10 cellular contexts compared by ENCODE assay signal in genomic region chr9:95090871-95091573, GRCh38.
DNase-seq lines count a peak whose midpoint lies in the region; ATAC-seq, FAIRE-seq and TF ChIP-seq lines count a peak whose summit lies in the region.
"Had no signal": no experiment of that assay in that cellular context is flagged by ENCODE, and none has a peak within 500 bp of the region (broad histone marks: within the 10 kb centered on the region; RNA-seq: fewer than 3 reads in every experiment).

No MANE protein-coding gene starts in this region.

- peaks cover 0 to 35% (median 10%) of the 10 kb centered on the region in 11 experiments; a peak in 10 of 22 replicates for H4K20me1 ChIP-seq in BLaER1 treated with 17β-estradiol and CSF1 and Interleukin-3, amounts not matched to agents 10 nM and 100 nM
- no peaks in the 10 kb centered on the region for H4K20me1 ChIP-seq in K562 (replicated peaks; ENCODE audit: control insufficient read depth, insufficient read depth, low read length)

- H3K9ac ChIP-seq in BLaER1 treated with 17β-estradiol and CSF1 and Interleukin-3, amounts not matched to agents 10 nM and 100 nM = peak overlapping the region in 8 of 11 experiments; percentile 57 to 77 (median 68); a peak in 9 of 22 replicates
- H3K9ac ChIP-seq in K562 (ENCODE audit: insufficient read depth in 1 of 2, low read depth in 2 of 2, low read length in 2 of 2) = peak overlapping the region in 1 of 2 experiments; percentile 23; a peak in 2 of 4 replicates

- TF ChIP-seq RAD21 in K562 (CRISPR knock-in tag; conservative IDR thresholded peaks at IDR 0.05 in 1 of 2, IDR thresholded peaks at IDR 0.05 in 1 of 2) = no peak

- no peak for FAIRE-seq in K562 (lab: Jason Lieb, UNC)

- H3K79me2 ChIP-seq in K562 (ENCODE audit: control insufficient read depth, insufficient read depth, low read length) = no peaks in the 10 kb centered on the region

- ATAC-seq in K562 (no peak), gastrocnemius medialis (no peak), GM19324 (IDR thresholded peaks at IDR 0.05; ENCODE audit: low FRiP score, unreplicated experiment) (no peak), HG03571 (IDR thresholded peaks at IDR 0.05; ENCODE audit: unreplicated experiment) (no peak), GM19023 (IDR thresholded peaks at IDR 0.05; ENCODE audit: unreplicated experiment) (no peak)

- in situ Hi-C loops in K562 (cut with MboI) (no loop called here), gastrocnemius medialis (cut with MboI; ENCODE audit: low sequenced_read_pairs in 4 of 4) (no loop called here)

- TF ChIP-seq POLR2A in K562 (conservative IDR thresholded peaks at IDR 0.05) = no peak
- TF ChIP-seq POLR2A in gastrocnemius medialis (IDR thresholded peaks at IDR 0.05) = no peak

- no peaks in the 10 kb centered on the region for H3K9me1 ChIP-seq in K562 (ENCODE audit: control insufficient read depth, insufficient read depth, low read length)

- 61% methylated on average over 12 of the region's 14 CpGs for WGBS in K562 (ENCODE audit: insufficient coverage, low coverage, missing lambda C conversion rate)

- CTCF ChIA-PET in K562 (lab: Yijun Ruan, JAX; ENCODE audit: low intra/inter-chr PET ratio) = no interaction called here

- peak overlapping the region in 7 of 11 experiments; percentile 64 to 80 (median 73); a peak in 13 of 22 replicates for H3K27ac ChIP-seq in BLaER1 treated with 17β-estradiol and CSF1 and Interleukin-3, amounts not matched to agents 10 nM and 100 nM
- H3K27ac ChIP-seq in K562 (ENCODE audit: extremely low read depth, low read depth, low read length) = no peak overlapping the region
- peak overlapping the region; percentile 85 for H3K27ac ChIP-seq in layer of hippocampus (ENCODE audit: low read depth, low read length)
- peak overlapping the region; percentile 87 to 96 (median 90) for H3K27ac ChIP-seq in gastrocnemius medialis

- BruUV-seq in K562 (replicated peaks; lab: Mats Ljungman, UMichigan) = no TSS peak

- peak in 1 of 4 experiments; percentile 18 for DNase-seq in K562 (ENCODE audit: extremely low read depth in 1 of 4, low spot score in 3 of 4)
- DNase-seq in gastrocnemius medialis = peak in 1 of 2 donors; percentile 33
- no peak for DNase-seq in activated CD8-positive, alpha-beta memory T cell treated with anti-CD3 and anti-CD28 coated beads, Interleukin-2, amount 50 U/mL, for 4 hours
- DNase-seq: Kasumi-1, NCI-H446 treated with DMSO at 0.1 percent for 48 hours had no signal

- H3K36me3 ChIP-seq in BLaER1 treated with 17β-estradiol and CSF1 and Interleukin-3, amounts not matched to agents 10 nM and 100 nM = peaks cover 0 to 9% (median 8%) of the 10 kb centered on the region in 11 experiments; a peak in 15 of 22 replicates
- H3K36me3 ChIP-seq in K562 (ENCODE audit: control insufficient read depth, insufficient read depth, low read length) (peaks cover 2% of the 10 kb centered on the region; the same call in 1 of the 3 replicates), gastrocnemius medialis (peaks cover 0 to 5% of the 10 kb centered on the region in 2 donors)

- no peak overlapping the region; a peak in 1 of 20 replicates for H3K4me3 ChIP-seq in BLaER1 treated with 17β-estradiol and CSF1 and Interleukin-3, amounts not matched to agents 10 nM and 100 nM
- H3K4me3 ChIP-seq in K562 (no peak overlapping the region), gastrocnemius medialis (no peak overlapping the region)

- no peak overlapping the region for H2AFZ ChIP-seq in K562 (ENCODE audit: low read depth, low read length)

- POLR2A ChIA-PET in K562 (lab: Yijun Ruan, JAX) = interaction anchor here (1.0 kb wide), 1 partner anchor 10 kb away, joined by 3 read pairs; no protein-coding TSS in a partner anchor

- intact Hi-C loops in K562 (cut with micrococcal nuclease) = loop anchor here (10.0 kb wide), 1 partner anchor 306 kb away; no protein-coding TSS in a partner anchor
- intact Hi-C loops in gastrocnemius medialis (cut with DNase I; ENCODE audit: low total_unique reads) = loop anchor here (5.0 to 10.0 kb wide), 3 partner anchors 84 to 414 kb away; no protein-coding TSS in a partner anchor

- H3K9me3 ChIP-seq in BLaER1 treated with 17β-estradiol and CSF1 and Interleukin-3, amounts not matched to agents 10 nM and 100 nM (replicated peaks in 1 of 11) = no peaks in the 10 kb centered on the region
- H3K9me3 ChIP-seq in K562 (replicated peaks; ENCODE audit: control insufficient read depth, insufficient read depth, low read depth, low read length) (no peaks in the 10 kb centered on the region), gastrocnemius medialis (no peaks in the 10 kb centered on the region)

- TF ChIP-seq CTCF in K562 (IDR thresholded peaks at IDR 0.05 in 2 of 3, conservative IDR thresholded peaks at IDR 0.05 in 1 of 3; ENCODE audit: insufficient read depth in 2 of 3, low read depth in 1 of 3, low read length in 3 of 3) (no peak), gastrocnemius medialis (IDR thresholded peaks at IDR 0.05 in 4 of 5, conservative IDR thresholded peaks at IDR 0.05 in 1 of 5) (no peak)

- H3K4me1 ChIP-seq in BLaER1 treated with 17β-estradiol and CSF1 and Interleukin-3, amounts not matched to agents 10 nM and 100 nM = peaks cover 41 to 82% (median 80%) of the 10 kb centered on the region in 10 experiments
- H3K4me1 ChIP-seq in K562 (replicated peaks in 1 of 2; ENCODE audit: control insufficient read depth in 2 of 2, insufficient read depth in 2 of 2, low read length in 2 of 2) (peaks cover 0 to 43% of the 10 kb centered on the region in 2 experiments; a peak in 3 of 5 replicates), gastrocnemius medialis (peaks cover 86 to 88% of the 10 kb centered on the region in 2 donors)

- H3K4me2 ChIP-seq in BLaER1 treated with 17β-estradiol and CSF1 and Interleukin-3, amounts not matched to agents 10 nM and 100 nM = peak overlapping the region; percentile 72 to 94 (median 87)
- H3K4me2 ChIP-seq in K562 (ENCODE audit: insufficient read depth, low read length) = no peak overlapping the region

- TF ChIP-seq EP300 in K562 (IDR thresholded peaks at IDR 0.05; ENCODE audit: low read length) = no peak

- H3K27me3 ChIP-seq in BLaER1 treated with 17β-estradiol and CSF1 and Interleukin-3, amounts not matched to agents 10 nM and 100 nM = no peaks in the 10 kb centered on the region; a peak in 1 of 22 replicates
- H3K27me3 ChIP-seq in K562 (ENCODE audit: control insufficient read depth in 2 of 2, insufficient read depth in 2 of 2, low read length in 2 of 2) (no peaks in the 10 kb centered on the region), layer of hippocampus (ENCODE audit: control insufficient read depth, insufficient read depth, low read length) (no peaks in the 10 kb centered on the region), gastrocnemius medialis (no peaks in the 10 kb centered on the region)

TF ChIP-seq in K562, 482 proteins besides CTCF, POLR2A, EP300 and RAD21:
- TF ChIP-seq MTA3 (IDR thresholded peaks at IDR 0.05; ENCODE audit: borderline replicate concordance) (no peak), SMAD1 (IDR thresholded peaks at IDR 0.05; ENCODE audit: low read depth, low read length, partially characterized antibody) (no peak), POLR2G (IDR thresholded peaks at IDR 0.05; ENCODE audit: low read depth, low read length) (0 out of 2 replicates have a peak, but pooled peaks have one; percentile 18), KDM2B (CRISPR knock-in tag; IDR thresholded peaks at IDR 0.05) (no peak)
